27 cellular contexts compared by ENCODE assay signal in genomic region chr12:113870890-113871289, GRCh38.
"Had no signal": no experiment of that assay in that cellular context is flagged by ENCODE, and none has a peak within 500 bp of the region (broad histone marks: within the 10 kb centered on the region; RNA-seq: fewer than 3 reads in every experiment).

No MANE protein-coding gene starts in this region.

- ATAC-seq: left colon, left lung, lower lobe of right lung, right lobe of liver, upper lobe of right lung had no signal

- H3K9me3 Mint-ChIP-seq: mesothelial cell of epicardium; naive B cell; neural crest cell; stimulated activated naive CD8-positive, alpha-beta T cell treated with anti-CD3 and anti-CD28 coated beads, Interleukin-15, Interleukin-2, amounts not matched to agents 100 ng/mL and 50 ng/mL, for 24 hours had no signal

- H3K27ac Mint-ChIP-seq: mesothelial cell of epicardium; naive B cell; nephron; progenitor cell of endocrine pancreas; stimulated activated naive CD8-positive, alpha-beta T cell treated with anti-CD3 and anti-CD28 coated beads, Interleukin-15, Interleukin-2, amounts not matched to agents 100 ng/mL and 50 ng/mL, for 24 hours had no signal

- H3K36me3 ChIP-seq: neutrophil, ovary, right atrium auricular region, right lobe of liver, thoracic aorta, upper lobe of right lung had no signal

- H3K4me1 ChIP-seq: left lung, lower lobe of right lung, right atrium auricular region, right lobe of liver, suprapubic skin, tibial artery, upper lobe of right lung had no signal

- H3K4me3 ChIP-seq: left lung, lower lobe of right lung, ovary, right atrium auricular region, right lobe of liver, smooth muscle cell, suprapubic skin, thoracic aorta, tibial artery, upper lobe of right lung had no signal

- H3K27ac ChIP-seq: left lung, lower lobe of right lung, neutrophil, ovary, right atrium auricular region, right lobe of liver, suprapubic skin, thoracic aorta, tibial artery, upper lobe of right lung had no signal

- H3K4me3 Mint-ChIP-seq: mesothelial cell of epicardium; nephron; neural crest cell; stimulated activated naive CD8-positive, alpha-beta T cell treated with anti-CD3 and anti-CD28 coated beads, Interleukin-15, Interleukin-2, amounts not matched to agents 100 ng/mL and 50 ng/mL, for 24 hours had no signal

- H3K4me1 Mint-ChIP-seq: mesothelial cell of epicardium, nephron had no signal

- DNase-seq: hippocampal formation; kidney glomerular epithelial cell; left colon; left lung; lower lobe of right lung; mammary epithelial cell; mesenchymal stem cell; naive B cell; occipital lobe; ovary; right lobe of liver; stimulated activated CD4-positive, alpha-beta T cell treated with anti-CD3 and anti-CD28 coated beads, Interleukin-2, amount 100 ng/mL, for 24 hours; stimulated activated CD4-positive, alpha-beta T cell treated with anti-CD3 and anti-CD28 coated beads, Interleukin-4, amount 100 ng/mL, for 1 hour; stimulated activated naive CD4-positive, alpha-beta T cell; tibial artery; trophoblast cell; upper lobe of right lung had no signal

- H3K4me2 ChIP-seq: smooth muscle cell had no signal

- H3K27me3 Mint-ChIP-seq: naive B cell; stimulated activated naive CD8-positive, alpha-beta T cell treated with anti-CD3 and anti-CD28 coated beads, Interleukin-15, Interleukin-2, amounts not matched to agents 100 ng/mL and 50 ng/mL, for 24 hours had no signal

- H3K27me3 ChIP-seq: left lung, neutrophil, ovary, right atrium auricular region, right lobe of liver, suprapubic skin, tibial artery, upper lobe of right lung had no signal
